Comparison of ENCODE assay signal across 21 cellular contexts in the genomic region with DNA sequence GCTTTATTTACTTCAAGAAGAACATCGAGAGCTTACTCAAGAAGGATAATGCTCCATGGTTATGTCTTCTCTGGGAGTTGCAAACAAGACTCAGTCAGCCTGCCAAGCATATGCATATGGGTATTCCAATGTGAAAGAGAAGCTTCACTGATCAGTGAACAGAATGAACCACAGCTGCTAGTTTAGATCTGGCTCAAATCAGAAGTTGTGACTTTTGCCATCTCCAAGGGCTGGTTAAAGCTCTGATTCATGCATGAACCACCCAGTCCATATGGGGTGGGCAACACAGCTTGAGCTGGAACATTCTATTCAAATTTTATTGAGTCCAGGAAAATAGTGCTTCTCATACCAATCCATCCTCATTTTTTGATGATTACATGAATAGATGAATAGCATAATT.
"Had no signal": no experiment of that assay in that cellular context is flagged by ENCODE, and none has a peak within 500 bp of the region (broad histone marks: within the 10 kb centered on the region; RNA-seq: fewer than 3 reads in every experiment).

No MANE protein-coding gene starts in this region.

- H3K36me3 ChIP-seq: uterus had no signal

- H3K27me3 Mint-ChIP-seq: activated B cell treated with CpG ODN at 0.5 μM for 24 hours; activated CD4-positive, alpha-beta memory T cell treated with anti-CD3 and anti-CD28 coated beads, Interleukin-2, amount 10 ng/mL, durations not matched to agents 7 days and 5 days; activated CD8-positive, alpha-beta memory T cell treated with anti-CD3 and anti-CD28 coated beads, Interleukin-2, amount 10 ng/mL, durations not matched to agents 7 days and 5 days; activated naive CD8-positive, alpha-beta T cell treated with anti-CD3 and anti-CD28 coated beads, Interleukin-2, amount 10 ng/mL, durations not matched to agents 7 days and 5 days; activated T-helper 17 cell treated with anti-CD3 and anti-CD28 coated beads, Interleukin-2, amount 50 U/mL, for 72 hours; effector memory CD8-positive, alpha-beta T cell; stimulated activated naive CD8-positive, alpha-beta T cell treated with anti-CD3 and anti-CD28 coated beads, Interleukin-15, Interleukin-2, amounts not matched to agents 100 ng/mL and 50 ng/mL, for 24 hours had no signal

- H3K4me1 Mint-ChIP-seq: activated B cell treated with CpG ODN at 0.5 μM for 24 hours; activated CD4-positive, alpha-beta memory T cell treated with anti-CD3 and anti-CD28 coated beads, Interleukin-2, amount 10 ng/mL, durations not matched to agents 7 days and 5 days; activated CD8-positive, alpha-beta memory T cell treated with anti-CD3 and anti-CD28 coated beads, Interleukin-2, amount 10 ng/mL, durations not matched to agents 7 days and 5 days; activated naive CD8-positive, alpha-beta T cell treated with anti-CD3 and anti-CD28 coated beads, Interleukin-2, amount 10 ng/mL, durations not matched to agents 7 days and 5 days; activated T-helper 17 cell treated with anti-CD3 and anti-CD28 coated beads, Interleukin-2, amount 50 U/mL, for 72 hours had no signal

- H3K4me1 ChIP-seq: body of pancreas, left ventricle myocardium inferior, transverse colon, uterus had no signal

- DNase-seq: activated B cell treated with CpG ODN at 0.5 μM for 24 hours; activated CD4-positive, alpha-beta memory T cell treated with anti-CD3 and anti-CD28 coated beads, Interleukin-2, amount 10 ng/mL, durations not matched to agents 7 days and 5 days; activated CD4-positive, alpha-beta T cell treated with anti-CD3 and anti-CD28 coated beads for 4 hours; activated CD8-positive, alpha-beta memory T cell treated with anti-CD3 and anti-CD28 coated beads, Interleukin-2, amount 10 ng/mL, durations not matched to agents 7 days and 5 days; activated naive CD4-positive, alpha-beta T cell treated with Interleukin-2 at 50 U/mL for 16 hours; activated naive CD8-positive, alpha-beta T cell treated with anti-CD3 and anti-CD28 coated beads, Interleukin-2, amount 10 ng/mL, durations not matched to agents 7 days and 5 days; body of pancreas; caudate nucleus; effector memory CD8-positive, alpha-beta T cell; head of caudate nucleus; left ventricle myocardium inferior; mammary epithelial cell; midbrain; stimulated activated CD4-positive, alpha-beta T cell treated with anti-CD3 and anti-CD28 coated beads, Interleukin-15, amount 100 ng/mL, for 24 hours; stimulated activated CD4-positive, alpha-beta T cell treated with anti-CD3 and anti-CD28 coated beads, Interleukin-2, amount 100 ng/mL, for 48 hours; transverse colon; uterus had no signal

- H3K27me3 ChIP-seq: body of pancreas, transverse colon, uterus had no signal

- H3K27ac Mint-ChIP-seq: activated B cell treated with CpG ODN at 0.5 μM for 24 hours; activated CD4-positive, alpha-beta memory T cell treated with anti-CD3 and anti-CD28 coated beads, Interleukin-2, amount 10 ng/mL, durations not matched to agents 7 days and 5 days; activated CD8-positive, alpha-beta memory T cell treated with anti-CD3 and anti-CD28 coated beads, Interleukin-2, amount 10 ng/mL, durations not matched to agents 7 days and 5 days; activated naive CD8-positive, alpha-beta T cell treated with anti-CD3 and anti-CD28 coated beads, Interleukin-2, amount 10 ng/mL, durations not matched to agents 7 days and 5 days; activated T-helper 17 cell treated with anti-CD3 and anti-CD28 coated beads, Interleukin-2, amount 50 U/mL, for 72 hours; effector memory CD8-positive, alpha-beta T cell; stimulated activated naive CD8-positive, alpha-beta T cell treated with anti-CD3 and anti-CD28 coated beads, Interleukin-15, Interleukin-2, amounts not matched to agents 100 ng/mL and 50 ng/mL, for 24 hours had no signal

- H3K9me3 ChIP-seq: body of pancreas, uterus had no signal

- ATAC-seq: activated CD8-positive, alpha-beta memory T cell treated with anti-CD3 and anti-CD28 coated beads, Interleukin-2, amount 10 ng/mL, durations not matched to agents 7 days and 5 days; activated T-helper 17 cell treated with anti-CD3 and anti-CD28 coated beads, Interleukin-2, amount 50 U/mL, for 72 hours; body of pancreas; effector memory CD8-positive, alpha-beta T cell had no signal

- H3K4me3 Mint-ChIP-seq: activated B cell treated with CpG ODN at 0.5 μM for 24 hours; activated CD4-positive, alpha-beta memory T cell treated with anti-CD3 and anti-CD28 coated beads, Interleukin-2, amount 10 ng/mL, durations not matched to agents 7 days and 5 days; activated CD8-positive, alpha-beta memory T cell treated with anti-CD3 and anti-CD28 coated beads, Interleukin-2, amount 10 ng/mL, durations not matched to agents 7 days and 5 days; activated naive CD8-positive, alpha-beta T cell treated with anti-CD3 and anti-CD28 coated beads, Interleukin-2, amount 10 ng/mL, durations not matched to agents 7 days and 5 days; activated T-helper 17 cell treated with anti-CD3 and anti-CD28 coated beads, Interleukin-2, amount 50 U/mL, for 72 hours; effector memory CD8-positive, alpha-beta T cell; neural crest cell; stimulated activated naive CD8-positive, alpha-beta T cell treated with anti-CD3 and anti-CD28 coated beads, Interleukin-15, Interleukin-2, amounts not matched to agents 100 ng/mL and 50 ng/mL, for 24 hours had no signal

- H3K4me3 ChIP-seq: body of pancreas, left ventricle myocardium inferior, skin epidermis, transverse colon, uterus had no signal

- H3K27ac ChIP-seq: body of pancreas, left ventricle myocardium inferior, skin epidermis, transverse colon, uterus had no signal
